In genomic region chr15:48060396-48060795, GRCh38 we compare ENCODE assay signal across 18 cellular contexts.
DNase-seq lines count a peak whose midpoint lies in the region; ATAC-seq and TF ChIP-seq lines count a peak whose summit lies in the region.
"Had no signal": no experiment of that assay in that cellular context is flagged by ENCODE, and none has a peak within 500 bp of the region (broad histone marks: within the 10 kb centered on the region; RNA-seq: fewer than 3 reads in every experiment).

No MANE protein-coding gene starts in this region.

- intact Hi-C loops in ascending aorta (cut with DNase I) (loop anchor here (5.0 to 10.0 kb wide), 2 partner anchors 343 to 586 kb away; partner anchors contain the start of gene SEMA6D), lower leg skin (cut with DNase I; ENCODE audit: low total_unique reads) (no loop called here)

- H3K27ac Mint-ChIP-seq in nephron progenitor cell = peak overlapping the region; percentile 68
- H3K27ac Mint-ChIP-seq in HFFc6 = no peak overlapping the region
- H3K27ac Mint-ChIP-seq: B cell; CD8-positive, alpha-beta T cell; IgD-negative memory B cell had no signal

- H3K4me1 Mint-ChIP-seq in nephron progenitor cell (peaks cover 63% of the 10 kb centered on the region), HFFc6 (ENCODE audit: low read depth) (peaks cover 9% of the 10 kb centered on the region)
- H3K4me1 Mint-ChIP-seq: B cell had no signal

- no peaks in the 10 kb centered on the region for H3K36me3 ChIP-seq in ascending aorta
- H3K36me3 ChIP-seq: BLaER1 treated with 17β-estradiol and CSF1 and Interleukin-3, amounts not matched to agents 10 nM and 100 nM had no signal

- H3K27ac ChIP-seq in ascending aorta = peak overlapping the region; percentile 14 to 77
- H3K27ac ChIP-seq: A549; BLaER1 treated with 17β-estradiol and CSF1 and Interleukin-3, amounts not matched to agents 10 nM and 100 nM had no signal

- WGBS in lower leg skin, 2 donors = 70 to 86% methylated on average over 1 of the region's 1 CpG

- ATAC-seq in GM18870 (IDR thresholded peaks at IDR 0.05; ENCODE audit: unreplicated experiment) = no peak
- ATAC-seq: A549; CD8-positive, alpha-beta T cell; HCT116; HepG2 had no signal

- H3K4me3 Mint-ChIP-seq in nephron progenitor cell (no peak overlapping the region), HFFc6 (no peak overlapping the region)
- H3K4me3 Mint-ChIP-seq: B cell; CD8-positive, alpha-beta T cell; IgD-negative memory B cell had no signal

- H3K4me1 ChIP-seq in ascending aorta = peaks cover 4 to 16% of the 10 kb centered on the region in 2 donors
- H3K4me1 ChIP-seq: A549 had no signal

- H3K27me3 Mint-ChIP-seq in nephron progenitor cell (ENCODE audit: low read depth, poor library complexity) (peaks cover 4% of the 10 kb centered on the region), HFFc6 (ENCODE audit: insufficient read depth) (peaks cover 10% of the 10 kb centered on the region)
- H3K27me3 Mint-ChIP-seq: IgD-negative memory B cell had no signal

- TF ChIP-seq CTCF in ascending aorta (IDR thresholded peaks at IDR 0.05) = no peak
- no peak for TF ChIP-seq CTCF in nephron progenitor cell (IDR thresholded peaks at IDR 0.05)
- TF ChIP-seq CTCF in lower leg skin (IDR thresholded peaks at IDR 0.05) = no peak
- no peak for TF ChIP-seq CTCF in HFFc6 (IDR thresholded peaks at IDR 0.05)

- H3K9me3 Mint-ChIP-seq in nephron progenitor cell (peaks cover 6% of the 10 kb centered on the region), HFFc6 (no peaks in the 10 kb centered on the region)
- H3K9me3 Mint-ChIP-seq: CD8-positive, alpha-beta T cell had no signal

- no peak for TF ChIP-seq POLR2A in lower leg skin (IDR thresholded peaks at IDR 0.05)

- H3K4me3 ChIP-seq in ascending aorta (no peak overlapping the region), lower leg skin (ENCODE audit: low read depth, poor library complexity, severe bottlenecking) (no peak overlapping the region)
- H3K4me3 ChIP-seq: A549; BLaER1 treated with 17β-estradiol and CSF1 and Interleukin-3, amounts not matched to agents 10 nM and 100 nM had no signal

- no peaks in the 10 kb centered on the region for H3K27me3 ChIP-seq in ascending aorta
- H3K27me3 ChIP-seq: BLaER1 treated with 17β-estradiol and CSF1 and Interleukin-3, amounts not matched to agents 10 nM and 100 nM had no signal

- H3K9me3 ChIP-seq in ascending aorta = no peaks in the 10 kb centered on the region
- H3K9me3 ChIP-seq: A549 had no signal

- DNase-seq in ascending aorta (ENCODE audit: low spot score in 2 of 2) = no peak
- DNase-seq in iris pigment epithelial cell (ENCODE audit: low read depth) = peak; percentile 16
- DNase-seq in nephron progenitor cell = no peak
- DNase-seq in NCI-H2171 (lab: John Stamatoyannopoulos, UW) = no peak
- DNase-seq in lower leg skin (ENCODE audit: low spot score in 2 of 2) = no peak
- no peak for DNase-seq in HFFc6
- DNase-seq: Calu3; CD8-positive, alpha-beta T cell; GF-D8; GOT3; H7 had no signal

- H3K36me3 Mint-ChIP-seq in nephron progenitor cell (ENCODE audit: low read depth) (no peaks in the 10 kb centered on the region), HFFc6 (ENCODE audit: low read depth) (no peaks in the 10 kb centered on the region)
- H3K36me3 Mint-ChIP-seq: CD8-positive, alpha-beta T cell; IgD-negative memory B cell had no signal
